Comparison of ENCODE assay signal across 15 cellular contexts in genomic region chr1:203171341-203172183, GRCh38. TPM values are rescaled to one million over a fixed set of nuclear protein-coding genes. Genes with fewer than 3 reads are reported as not detected.
"Had no signal": no experiment of that assay in that cellular context is flagged by ENCODE, and none has a peak within 500 bp of the region (broad histone marks: within the 10 kb centered on the region; RNA-seq: fewer than 3 reads in every experiment).

No MANE protein-coding gene starts in this region.

- H3K9me3 ChIP-seq: esophagus muscularis mucosa, left lung, ovary had no signal

- H3K27me3 ChIP-seq: left lung, ovary had no signal

- DNase-seq: activated gamma-delta T cell; amniotic stem cell; stimulated activated naive B cell treated with anti-CD40 and anti-IgM and Interleukin-4, amounts not matched to agents 10 μg/mL and 1 μg/mL and 100 μg/mL, for 72 hours had no signal

- H3K4me3 ChIP-seq: esophagus muscularis mucosa, left lung, ovary had no signal

- H3K36me3 ChIP-seq: esophagus muscularis mucosa, left lung, ovary had no signal

- ATAC-seq: stimulated activated naive B cell treated with anti-CD40 and anti-IgM and Interleukin-4, amounts not matched to agents 10 μg/mL and 1 μg/mL and 100 μg/mL, for 72 hours had no signal

- H3K27ac ChIP-seq: esophagus muscularis mucosa, left lung, ovary had no signal

RNA-seq across cellular contexts. Expression of gene MYBPH, which starts 4.1 kb away (rescaled TPM):
- total RNA-seq: activated CD8-positive, alpha-beta T cell treated with anti-CD3 and anti-CD28 coated beads for 36 hours; activated T-cell treated with anti-CD3 and anti-CD28 coated beads, Interleukin-2, amount 50 U/mL, for 4 hours; esophagus muscularis mucosa; mucosa of gallbladder; natural killer cell treated with Interleukin-12 subunit alpha and Interleukin-12 subunit beta and Interleukin-15 and Interleukin-18, amount 100 ng/mL, for 72 hours; renal cortical epithelial cell; subcutaneous adipose tissue; T-helper 17 cell; WTC11 had no signal
- polyA plus RNA-seq: keratinocyte had no signal

RNA-seq across cellular contexts. Expression of gene CHI3L1, which starts 14.9 kb away (rescaled TPM):
- total RNA-seq: activated CD8-positive, alpha-beta T cell treated with anti-CD3 and anti-CD28 coated beads for 36 hours; activated T-cell treated with anti-CD3 and anti-CD28 coated beads, Interleukin-2, amount 50 U/mL, for 4 hours; T-helper 17 cell had no signal

RNA-seq across cellular contexts. Expression of gene ADORA1, which starts 44.0 kb away (rescaled TPM):
- total RNA-seq: activated CD8-positive, alpha-beta T cell treated with anti-CD3 and anti-CD28 coated beads for 36 hours; natural killer cell treated with Interleukin-12 subunit alpha and Interleukin-12 subunit beta and Interleukin-15 and Interleukin-18, amount 100 ng/mL, for 72 hours had no signal

RNA-seq across cellular contexts. Expression of gene CHIT1, which starts 57.9 kb away (rescaled TPM):
- polyA plus RNA-seq: keratinocyte had no signal
